In the genomic region with DNA sequence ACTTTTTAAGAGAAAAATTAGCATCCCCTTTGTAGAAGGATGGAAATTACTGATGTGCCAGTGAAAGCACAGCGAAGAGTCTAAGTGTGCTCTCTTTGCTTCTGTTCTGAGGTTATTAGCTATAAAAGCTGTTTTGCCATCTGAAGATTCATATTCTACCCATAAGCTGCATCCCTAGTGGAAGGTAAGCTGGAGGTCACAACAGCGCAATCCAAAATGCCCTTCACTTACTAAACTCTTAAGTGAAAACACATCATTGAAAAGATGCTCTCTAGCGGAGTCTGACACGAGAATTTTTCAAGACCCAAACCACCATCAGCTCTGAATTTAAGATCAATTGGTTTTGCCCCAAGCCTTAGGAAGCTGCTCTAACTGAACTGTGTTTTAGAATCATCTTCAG, we compare ENCODE assay signal across 16 cellular contexts.
"Had no signal": no experiment of that assay in that cellular context is flagged by ENCODE, and none has a peak within 500 bp of the region (broad histone marks: within the 10 kb centered on the region; RNA-seq: fewer than 3 reads in every experiment).

No MANE protein-coding gene starts in this region.

- ATAC-seq: activated CD4-positive, CD25-positive, alpha-beta regulatory T cell treated with anti-CD3 and anti-CD28 coated beads, Interleukin-2, amount 50 U/mL, for 24 hours; body of pancreas; effector memory CD8-positive, alpha-beta T cell; naive thymus-derived CD8-positive, alpha-beta T cell; SK-N-SH treated with all-trans-retinoic acid at 6 μM for 48 hours; stimulated activated naive CD8-positive, alpha-beta T cell treated with anti-CD3 and anti-CD28 coated beads, Interleukin-15, amount 100 ng/mL, for 72 hours had no signal

- H3K27ac Mint-ChIP-seq: activated naive CD8-positive, alpha-beta T cell treated with anti-CD3 and anti-CD28 coated beads, Interleukin-2, amount 10 ng/mL, durations not matched to agents 7 days and 5 days had no signal

- H3K4me1 Mint-ChIP-seq: activated naive CD8-positive, alpha-beta T cell treated with anti-CD3 and anti-CD28 coated beads, Interleukin-2, amount 10 ng/mL, durations not matched to agents 7 days and 5 days had no signal

- DNase-seq: activated CD8-positive, alpha-beta memory T cell treated with anti-CD3 and anti-CD28 coated beads for 24 hours; activated naive CD4-positive, alpha-beta T cell; activated naive CD8-positive, alpha-beta T cell treated with anti-CD3 and anti-CD28 coated beads, Interleukin-2, amount 10 ng/mL, durations not matched to agents 7 days and 5 days; effector memory CD8-positive, alpha-beta T cell; mesenchymal stem cell; naive thymus-derived CD8-positive, alpha-beta T cell; occipital lobe; stimulated activated CD4-positive, alpha-beta T cell treated with anti-CD3 and anti-CD28 coated beads, Interleukin-15, amount 100 ng/mL, for 24 hours; stimulated activated CD4-positive, alpha-beta T cell treated with anti-CD3 and anti-CD28 coated beads, Interleukin-2, amount 100 ng/mL, for 48 hours; stimulated activated naive CD8-positive, alpha-beta T cell treated with anti-CD3 and anti-CD28 coated beads, Interleukin-15, amount 100 ng/mL, for 72 hours; T-helper 1 cell; T-helper 9 cell; trophoblast cell had no signal

- H3K27me3 Mint-ChIP-seq: activated naive CD8-positive, alpha-beta T cell treated with anti-CD3 and anti-CD28 coated beads, Interleukin-2, amount 10 ng/mL, durations not matched to agents 7 days and 5 days; effector memory CD8-positive, alpha-beta T cell; naive thymus-derived CD8-positive, alpha-beta T cell; stimulated activated naive CD8-positive, alpha-beta T cell treated with anti-CD3 and anti-CD28 coated beads, Interleukin-15, amount 100 ng/mL, for 72 hours had no signal

- H3K9me3 Mint-ChIP-seq: activated naive CD8-positive, alpha-beta T cell treated with anti-CD3 and anti-CD28 coated beads, Interleukin-2, amount 10 ng/mL, durations not matched to agents 7 days and 5 days; effector memory CD8-positive, alpha-beta T cell; naive thymus-derived CD8-positive, alpha-beta T cell; stimulated activated naive CD8-positive, alpha-beta T cell treated with anti-CD3 and anti-CD28 coated beads, Interleukin-15, amount 100 ng/mL, for 72 hours had no signal

- H3K4me3 Mint-ChIP-seq: activated naive CD8-positive, alpha-beta T cell treated with anti-CD3 and anti-CD28 coated beads, Interleukin-2, amount 10 ng/mL, durations not matched to agents 7 days and 5 days; effector memory CD8-positive, alpha-beta T cell; naive thymus-derived CD8-positive, alpha-beta T cell; stimulated activated naive CD8-positive, alpha-beta T cell treated with anti-CD3 and anti-CD28 coated beads, Interleukin-15, amount 100 ng/mL, for 72 hours had no signal
